ENCODE assay signal across 1 cellular context in the genomic region with DNA sequence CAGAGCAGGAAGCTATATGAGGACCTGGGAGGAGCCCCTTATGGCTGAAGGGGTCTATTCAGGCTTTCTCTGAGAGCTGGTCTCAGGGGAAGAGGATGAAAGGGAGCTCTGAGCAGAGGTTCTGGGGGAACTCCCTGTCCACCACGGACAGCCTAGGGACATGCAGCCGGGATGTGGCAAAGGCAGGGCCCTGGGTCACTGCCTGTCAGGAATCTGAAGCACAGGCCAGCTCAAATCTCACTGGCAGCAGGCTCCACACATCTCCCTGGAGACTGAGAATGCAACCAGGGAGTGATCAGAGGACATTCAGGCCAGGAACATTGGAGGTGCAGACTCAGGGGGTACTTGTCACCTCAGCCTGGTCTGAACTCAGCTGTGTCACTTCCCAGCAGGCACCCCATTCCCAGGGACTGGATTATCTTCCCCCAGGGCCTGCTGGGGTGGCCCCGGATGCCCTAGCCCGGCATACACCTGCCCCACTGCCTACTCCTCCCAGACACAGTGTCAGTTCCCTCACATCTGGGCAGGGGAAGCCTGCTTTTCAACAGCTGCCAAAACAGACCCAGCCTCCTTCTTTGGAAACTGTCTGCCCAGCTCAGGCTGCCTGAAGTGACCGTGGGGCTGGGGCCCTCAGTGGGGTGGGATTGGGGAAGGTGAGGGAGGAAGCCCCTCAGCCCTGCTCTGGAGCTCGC.
TF ChIP-seq lines count a peak whose summit lies in the region.

No MANE protein-coding gene starts in this region.

TF ChIP-seq in HEK293, 187 proteins besides CTCF, POLR2A, EP300 and RAD21:
- TF ChIP-seq ZNF610 (tag by site-specific recombination; IDR thresholded peaks at IDR 0.05; ENCODE audit: borderline replicate concordance): no peak
- 0 out of 2 replicates have a peak, but pooled peaks have one; percentile 20 for TF ChIP-seq ZIC2 (tag by site-specific recombination; IDR thresholded peaks at IDR 0.05)
